3 cellular contexts compared by ENCODE assay signal in genomic region chr1:117568999-117569398, GRCh38.
TF ChIP-seq lines count a peak whose summit lies in the region.

No MANE protein-coding gene starts in this region.

TF ChIP-seq in SK-N-SH, 30 proteins besides CTCF, POLR2A, EP300 and RAD21:
- TF ChIP-seq RCOR1 (IDR thresholded peaks at IDR 0.05; ENCODE audit: low read length) (no peak), MEF2A (IDR thresholded peaks at IDR 0.05; ENCODE audit: borderline replicate concordance, low read depth) (no peak), PBX3 (IDR thresholded peaks at IDR 0.05) (no peak), FOSL2 (IDR thresholded peaks at IDR 0.05; ENCODE audit: borderline replicate concordance, low read depth) (no peak), NRF1 (IDR thresholded peaks at IDR 0.05; ENCODE audit: low read depth, low read length) (no peak), MAX (IDR thresholded peaks at IDR 0.05; ENCODE audit: low read depth) (no peak), SMC3 (IDR thresholded peaks at IDR 0.05; ENCODE audit: low read depth, low read length) (no peak), ELF1 (IDR thresholded peaks at IDR 0.05) (no peak), IRF3 (IDR thresholded peaks at IDR 0.05; ENCODE audit: low read depth, low read length) (no peak), SIN3A (IDR thresholded peaks at IDR 0.05; ENCODE audit: borderline replicate concordance, low read depth, low read length) (no peak), REST (IDR thresholded peaks at IDR 0.05; ENCODE audit: low read depth, low read length) (no peak), RXRA (IDR thresholded peaks at IDR 0.05; ENCODE audit: borderline replicate concordance, low read depth) (no peak), TAF1 (IDR thresholded peaks at IDR 0.05; ENCODE audit: borderline replicate concordance, low read depth, low read length) (no peak)

TF ChIP-seq in SK-N-SH treated with all-trans-retinoic acid at 6 μM for 48 hours, 23 proteins besides CTCF, POLR2A, EP300 and RAD21:
- TF ChIP-seq ZNF8 (CRISPR knock-in tag; IDR thresholded peaks at IDR 0.05), result no peak
- no peak for TF ChIP-seq ZNF565 (CRISPR knock-in tag; conservative IDR thresholded peaks at IDR 0.05; ENCODE audit: low read depth)
- no peak for TF ChIP-seq SNAI2 (CRISPR knock-in tag; IDR thresholded peaks at IDR 0.05)
- no peak for TF ChIP-seq TSHZ2 (CRISPR knock-in tag; IDR thresholded peaks at IDR 0.05)
- TF ChIP-seq OSR1 (CRISPR knock-in tag; IDR thresholded peaks at IDR 0.05), result no peak
- TF ChIP-seq POU6F1 (CRISPR knock-in tag; IDR thresholded peaks at IDR 0.05; ENCODE audit: borderline replicate concordance, low read depth), result no peak
- TF ChIP-seq PATZ1 (CRISPR knock-in tag; IDR thresholded peaks at IDR 0.05; ENCODE audit: borderline replicate concordance), result no peak
- no peak for TF ChIP-seq PPARA (CRISPR knock-in tag; IDR thresholded peaks at IDR 0.05; ENCODE audit: borderline replicate concordance)
- TF ChIP-seq TCF4 (CRISPR knock-in tag; IDR thresholded peaks at IDR 0.05; ENCODE audit: borderline replicate concordance), result no peak
- no peak for TF ChIP-seq BACH2 (CRISPR knock-in tag; IDR thresholded peaks at IDR 0.05; ENCODE audit: borderline replicate concordance)

TF ChIP-seq in K562, 482 proteins besides CTCF, POLR2A, EP300 and RAD21:
- no peak for TF ChIP-seq SPI1 (IDR thresholded peaks at IDR 0.05; ENCODE audit: borderline replicate concordance, low read depth, low read length)
- TF ChIP-seq CTCFL (IDR thresholded peaks at IDR 0.05; ENCODE audit: borderline replicate concordance, insufficient read depth, low read depth, low read length, poor library complexity, severe bottlenecking), result peak; percentile 23
